In the genomic region with DNA sequence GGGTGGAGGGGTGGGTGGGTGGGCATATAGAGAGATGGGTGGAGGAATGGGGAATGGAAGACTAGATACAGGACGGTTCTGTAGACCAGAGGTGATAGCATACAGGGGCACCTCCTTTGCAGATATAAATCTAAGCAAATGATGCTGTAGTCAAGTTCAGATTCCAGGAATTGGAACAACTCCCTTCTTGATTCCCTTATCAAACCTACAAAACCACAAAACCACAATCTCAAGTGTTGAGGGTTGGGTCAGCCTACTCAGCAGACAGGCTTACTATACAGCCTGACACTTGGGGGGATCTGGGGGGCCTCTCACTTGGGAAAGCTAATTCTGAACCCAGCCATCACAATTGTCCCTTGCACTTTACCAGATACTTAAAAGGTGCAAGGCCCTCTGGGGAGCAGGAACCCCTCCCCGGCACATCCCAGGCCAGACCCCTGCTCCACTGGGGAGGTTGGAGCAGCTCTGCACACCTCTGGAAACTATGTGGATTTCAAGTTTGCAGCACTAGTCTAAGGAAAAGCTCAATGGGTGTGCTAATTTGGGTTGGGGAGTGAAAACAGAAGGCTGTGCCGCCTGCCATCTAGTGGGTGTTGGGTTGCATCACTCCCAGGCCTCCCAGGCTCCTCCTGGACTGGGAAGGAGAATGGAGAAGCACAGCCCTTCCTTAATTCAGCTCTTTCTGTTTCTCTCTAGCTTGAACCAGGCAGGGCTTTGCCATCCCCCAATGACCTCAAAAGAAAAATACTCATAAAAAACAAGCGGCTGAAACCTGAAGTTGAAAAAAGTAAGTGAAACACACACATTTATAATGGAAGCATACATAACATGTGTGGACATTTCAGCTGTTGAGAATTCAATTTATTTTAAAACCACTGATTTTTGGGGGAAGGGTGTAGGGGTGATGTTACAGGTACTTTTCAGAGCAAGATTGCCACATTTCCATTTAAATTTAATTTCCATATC, we compare ENCODE assay signal across 8 cellular contexts.
DNase-seq lines count a peak whose midpoint lies in the region; ATAC-seq and TF ChIP-seq lines count a peak whose summit lies in the region.
"Had no signal": no experiment of that assay in that cellular context is flagged by ENCODE, and none has a peak within 500 bp of the region (broad histone marks: within the 10 kb centered on the region; RNA-seq: fewer than 3 reads in every experiment).

No MANE protein-coding gene starts in this region.

- peak; percentile 42 for ATAC-seq in HG02763 (IDR thresholded peaks at IDR 0.05; ENCODE audit: unreplicated experiment)
- ATAC-seq in body of pancreas: no peak
- ATAC-seq in GM18505 (IDR thresholded peaks at IDR 0.05; ENCODE audit: unreplicated experiment): no peak

- H3K9ac ChIP-seq in iPS-15b (ENCODE audit: low read depth, low read length): peak overlapping the region; percentile 28

- WGBS in body of pancreas, 2 donors: 52 to 60% methylated on average over 4 of the region's 4 CpGs

- no peak overlapping the region for H3K4me3 ChIP-seq in GM06990 (replicated peaks; ENCODE audit: low read depth, low read length)
- no peak overlapping the region for H3K4me3 ChIP-seq in body of pancreas
- H3K4me3 ChIP-seq in iPS-15b (ENCODE audit: low read depth, low read length): no peak overlapping the region

- H3K4me1 ChIP-seq in body of pancreas (peaks cover 8% of the 10 kb centered on the region), iPS-15b (ENCODE audit: control insufficient read depth, insufficient read depth, low read length) (no peaks in the 10 kb centered on the region)

- TF ChIP-seq CTCF in GM06990 (IDR thresholded peaks at IDR 0.05; ENCODE audit: insufficient read depth, low read length, poor library complexity, severe bottlenecking) (peak; percentile 69), body of pancreas (IDR thresholded peaks at IDR 0.05) (peak in 6 of 7 experiments; percentile 25 to 50 (median 44))

- no peak for TF ChIP-seq POLR2A in body of pancreas (IDR thresholded peaks at IDR 0.05)
- no peak for TF ChIP-seq POLR2A in GM18505 (IDR thresholded peaks at IDR 0.05; ENCODE audit: borderline replicate concordance, extremely low read depth, insufficient read depth, insufficient read length)

- intact Hi-C loops in body of pancreas (cut with DNase I): no loop called here

- H3K27me3 ChIP-seq in GM06990 (replicated peaks; ENCODE audit: control insufficient read depth, insufficient read depth, low read length): no peaks in the 10 kb centered on the region
- H3K27me3 ChIP-seq in body of pancreas: no peaks in the 10 kb centered on the region
- no peaks in the 10 kb centered on the region for H3K27me3 ChIP-seq in iPS-15b (ENCODE audit: control insufficient read depth, insufficient read depth, low read length)

- DNase-seq in GM06990 (ENCODE audit: extremely low read depth, insufficient read length) (no peak), NCI-H510A (lab: John Stamatoyannopoulos, UW) (peak; percentile 23), body of pancreas (peak; percentile 30 to 55 (median 40)), substantia nigra (lab: John Stamatoyannopoulos, UW) (peak in 34 of 49 donors; percentile 5 to 64 (median 21))
- DNase-seq: activated T-cell treated with anti-CD3 and anti-CD28 coated beads, Interleukin-2, amount 50 U/mL, for 72 hours had no signal

- no peak overlapping the region for H3K27ac ChIP-seq in body of pancreas
- H3K27ac ChIP-seq in substantia nigra (ENCODE audit: low read depth, low read length, poor library complexity, severe bottlenecking): no peak overlapping the region

- H3K36me3 ChIP-seq in GM06990 (ENCODE audit: control insufficient read depth, insufficient read depth, low read length): no peaks in the 10 kb centered on the region
- H3K36me3 ChIP-seq in body of pancreas (replicated peaks in 1 of 2; ENCODE audit: insufficient read depth in 1 of 2, low read depth in 2 of 2): no peaks in the 10 kb centered on the region
- no peaks in the 10 kb centered on the region for H3K36me3 ChIP-seq in iPS-15b (ENCODE audit: control insufficient read depth, insufficient read depth, low read length)

- no peaks in the 10 kb centered on the region for H3K9me3 ChIP-seq in body of pancreas
- no peaks in the 10 kb centered on the region for H3K9me3 ChIP-seq in iPS-15b (ENCODE audit: control insufficient read depth, insufficient read depth, low read length)
